In genomic region chr4:56506110-56506705, GRCh38 we compare ENCODE assay signal across 1 cellular context.
TF ChIP-seq lines count a peak whose summit lies in the region.

No MANE protein-coding gene starts in this region.

TF ChIP-seq in GM12878, 131 proteins besides CTCF, POLR2A, EP300 and RAD21 (continued from another document):
- TF ChIP-seq ZBTB40 (IDR thresholded peaks at IDR 0.05; ENCODE audit: borderline replicate concordance) (no peak), YY1 (IDR thresholded peaks at IDR 0.05; ENCODE audit: low read depth, low read length) (no peak), RUNX3 (IDR thresholded peaks at IDR 0.05; ENCODE audit: low read length) (no peak), TCF3 (IDR thresholded peaks at IDR 0.05; ENCODE audit: borderline replicate concordance, insufficient read depth, low read depth, low read length) (no peak), CEBPZ (IDR thresholded peaks at IDR 0.05; ENCODE audit: low read depth, low read length) (no peak), SREBF1 (IDR thresholded peaks at IDR 0.05; ENCODE audit: low read length) (no peak)
TF ChIP-seq in GM12878: peak in this region for 0.
